ENCODE assay signal across 16 cellular contexts in genomic region chr12:68785358-68785757, GRCh38. TPM values are rescaled to one million over a fixed set of nuclear protein-coding genes. Genes with fewer than 3 reads are reported as not detected.
DNase-seq lines count a peak whose midpoint lies in the region; TF ChIP-seq lines count a peak whose summit lies in the region.
"Had no signal": no experiment of that assay in that cellular context is flagged by ENCODE, and none has a peak within 500 bp of the region (broad histone marks: within the 10 kb centered on the region; RNA-seq: fewer than 3 reads in every experiment).

No MANE protein-coding gene starts in this region.

- H3K27me3 ChIP-seq in adrenal gland (no peaks in the 10 kb centered on the region), suprapubic skin (no peaks in the 10 kb centered on the region)
- H3K27me3 ChIP-seq: tibial artery had no signal

- H3K9me3 ChIP-seq in adrenal gland (replicated peaks in 1 of 3) (no peaks in the 10 kb centered on the region), suprapubic skin (no peaks in the 10 kb centered on the region)
- H3K9me3 ChIP-seq: tibial artery had no signal

- TF ChIP-seq CTCF in adrenal gland (IDR thresholded peaks at IDR 0.05) = no peak
- no peak for TF ChIP-seq CTCF in fibroblast of villous mesenchyme (IDR thresholded peaks at IDR 0.05; ENCODE audit: insufficient read depth, low read depth, low read length)
- no peak for TF ChIP-seq CTCF in suprapubic skin (IDR thresholded peaks at IDR 0.05)

- H3K4me1 ChIP-seq in adrenal gland (replicated peaks in 1 of 2) = peaks cover 26 to 47% of the 10 kb centered on the region in 2 donors
- peaks cover 32% of the 10 kb centered on the region for H3K4me1 ChIP-seq in suprapubic skin

- 12 to 24% (median 18%) methylated on average over 2 of the region's 2 CpGs for WGBS in adrenal gland, 4 donors
- 50% methylated on average over 2 of the region's 2 CpGs for WGBS in suprapubic skin

- H3K4me3 ChIP-seq in adrenal gland (no peak overlapping the region), fibroblast of villous mesenchyme (ENCODE audit: low read depth, low read length) (no peak overlapping the region), suprapubic skin (no peak overlapping the region)
- H3K4me3 ChIP-seq: tibial artery had no signal

- H3K27ac ChIP-seq in adrenal gland (peak overlapping the region in 4 of 5 donors; percentile 66 to 80 (median 73)), suprapubic skin (peak overlapping the region; percentile 70)
- H3K27ac ChIP-seq: C4-2B, tibial artery, VCaP had no signal

- intact Hi-C loops in adrenal gland (cut with DNase I) (no loop called here), posterior vena cava (cut with DNase I) (no loop called here)

- no peak for TF ChIP-seq EP300 in suprapubic skin (IDR thresholded peaks at IDR 0.05)

- peak; percentile 44 for DNase-seq in HPDE6-E6E7 (ENCODE audit: extremely low spot score)
- DNase-seq in adrenal gland = peak in 1 of 7 donors; percentile 37
- peak; percentile 47 for DNase-seq in fibroblast of villous mesenchyme (ENCODE audit: low read depth)
- DNase-seq in suprapubic skin (ENCODE audit: low spot score in 2 of 2) = no peak
- DNase-seq in GDM1 (lab: John Stamatoyannopoulos, UW) = no peak
- DNase-seq in posterior vena cava (ENCODE audit: low spot score) = no peak
- no peak for DNase-seq in superior temporal gyrus (ENCODE audit: extremely low spot score)
- DNase-seq: activated CD8-positive, alpha-beta T cell treated with anti-CD3 and anti-CD28 coated beads, Interleukin-2, amount 10 ng/mL, durations not matched to agents 7 days and 5 days; head of caudate nucleus; immature natural killer cell; NCI-H1092 treated with DMSO at 0.1 percent for 48 hours; NCI-H2171; NCI-H774; tibial artery had no signal

- H3K36me3 ChIP-seq in adrenal gland (replicated peaks in 1 of 2) = no peaks in the 10 kb centered on the region
- H3K36me3 ChIP-seq in suprapubic skin = no peaks in the 10 kb centered on the region
- H3K36me3 ChIP-seq: tibial artery had no signal

- TF ChIP-seq POLR2A in adrenal gland (IDR thresholded peaks at IDR 0.05) (peak in 1 of 2 donors; percentile 31), suprapubic skin (IDR thresholded peaks at IDR 0.05) (no peak)

RNA-seq across cellular contexts. Expression of gene MDM2, which starts 22.6 kb away (rescaled TPM):
- total RNA-seq in adrenal gland = 100 to 1,000 TPM in 4 of 8 donors, 10 to 100 TPM in 4; 44.3 to 144 (median 107) TPM
- polyA plus RNA-seq in adrenal gland = 100 to 1,000 TPM in 2 of 3 donors, 10 to 100 TPM in 1; 52.0 to 241 (median 134) TPM
- 151 and 245 TPM in 2 replicates for total RNA-seq in fibroblast of villous mesenchyme
- 10 to 100 TPM; 39.5 to 84.1 (median 61.8) TPM for total RNA-seq in suprapubic skin
- 100 to 1,000 TPM; 114 to 126 TPM for total RNA-seq in posterior vena cava

RNA-seq across cellular contexts. Expression of gene SLC35E3, which starts 39.4 kb away (rescaled TPM):
- total RNA-seq in adrenal gland = 10 to 100 TPM in 4 of 8 donors, 1 to 10 TPM in 4; 2.7 to 23.1 (median 10.7) TPM
- 10 to 100 TPM in 2 of 3 donors, 1 to 10 TPM in 1; 7.6 to 11.2 (median 10.5) TPM for polyA plus RNA-seq in adrenal gland
- total RNA-seq in fibroblast of villous mesenchyme = 2.6 and 6.5 TPM in 2 replicates
- total RNA-seq in suprapubic skin = 10 to 100 TPM in 2 of 4 donors, 1 to 10 TPM in 2; 3.6 to 17.0 (median 9.7) TPM
- total RNA-seq in posterior vena cava = 10 to 100 TPM in 1 of 2 donors, 1 to 10 TPM in 1; 8.8 to 11.8 TPM

Comparison
In these comparisons a context has a peak if more than half of its experiments do, and no peak if none do; other contexts are left out.
1. DNase-seq: peak in HPDE6-E6E7 (single experiment) and fibroblast of villous mesenchyme (single experiment); none in suprapubic skin (0 of 2), GDM1 (single experiment), posterior vena cava (single experiment) and superior temporal gyrus (single experiment).